In genomic region chr6:692858-693736, GRCh38 we compare ENCODE assay signal across 8 cellular contexts. TPM values are rescaled to one million over a fixed set of nuclear protein-coding genes. Genes with fewer than 3 reads are reported as not detected.
DNase-seq lines count a peak whose midpoint lies in the region; ATAC-seq and TF ChIP-seq lines count a peak whose summit lies in the region.

A gene with protein sequence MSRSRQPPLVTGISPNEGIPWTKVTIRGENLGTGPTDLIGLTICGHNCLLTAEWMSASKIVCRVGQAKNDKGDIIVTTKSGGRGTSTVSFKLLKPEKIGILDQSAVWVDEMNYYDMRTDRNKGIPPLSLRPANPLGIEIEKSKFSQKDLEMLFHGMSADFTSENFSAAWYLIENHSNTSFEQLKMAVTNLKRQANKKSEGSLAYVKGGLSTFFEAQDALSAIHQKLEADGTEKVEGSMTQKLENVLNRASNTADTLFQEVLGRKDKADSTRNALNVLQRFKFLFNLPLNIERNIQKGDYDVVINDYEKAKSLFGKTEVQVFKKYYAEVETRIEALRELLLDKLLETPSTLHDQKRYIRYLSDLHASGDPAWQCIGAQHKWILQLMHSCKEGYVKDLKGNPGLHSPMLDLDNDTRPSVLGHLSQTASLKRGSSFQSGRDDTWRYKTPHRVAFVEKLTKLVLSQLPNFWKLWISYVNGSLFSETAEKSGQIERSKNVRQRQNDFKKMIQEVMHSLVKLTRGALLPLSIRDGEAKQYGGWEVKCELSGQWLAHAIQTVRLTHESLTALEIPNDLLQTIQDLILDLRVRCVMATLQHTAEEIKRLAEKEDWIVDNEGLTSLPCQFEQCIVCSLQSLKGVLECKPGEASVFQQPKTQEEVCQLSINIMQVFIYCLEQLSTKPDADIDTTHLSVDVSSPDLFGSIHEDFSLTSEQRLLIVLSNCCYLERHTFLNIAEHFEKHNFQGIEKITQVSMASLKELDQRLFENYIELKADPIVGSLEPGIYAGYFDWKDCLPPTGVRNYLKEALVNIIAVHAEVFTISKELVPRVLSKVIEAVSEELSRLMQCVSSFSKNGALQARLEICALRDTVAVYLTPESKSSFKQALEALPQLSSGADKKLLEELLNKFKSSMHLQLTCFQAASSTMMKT (minus strand): TSS chr6:693139. CDS start chr6:637818, 55,321 bp downstream.

- no peaks in the 10 kb centered on the region for H3K9me3 Mint-ChIP-seq in HFFc6
- no peaks in the 10 kb centered on the region for H3K9me3 Mint-ChIP-seq in T-helper 1 cell treated with Interleukin-12 subunit alpha and Interleukin-12 subunit beta and Interleukin-4 antibody, amounts not matched to agents 30 μg/mL and 1 μg/mL, for 36 hours

- TF ChIP-seq POLR2A in NB4 (IDR thresholded peaks at IDR 0.05; ENCODE audit: extremely low read depth, insufficient read length): peak; percentile 66
- peak; percentile 47 for TF ChIP-seq POLR2A in prostate gland (IDR thresholded peaks at IDR 0.05)

- H3K4me1 Mint-ChIP-seq in HFFc6 (ENCODE audit: low read depth): peaks cover 20% of the 10 kb centered on the region
- peaks cover 33% of the 10 kb centered on the region for H3K4me1 Mint-ChIP-seq in T-helper 1 cell treated with Interleukin-12 subunit alpha and Interleukin-12 subunit beta and Interleukin-4 antibody, amounts not matched to agents 30 μg/mL and 1 μg/mL, for 36 hours (ENCODE audit: low read depth)

- peak; percentile 97 for ATAC-seq in upper lobe of right lung

- TF ChIP-seq CTCF in GM12874 (IDR thresholded peaks at IDR 0.05; ENCODE audit: insufficient read depth, low read depth, low read length) (peak; percentile 27; the same call in 1 of the 2 replicates), HFFc6 (IDR thresholded peaks at IDR 0.05) (no peak), NB4 (IDR thresholded peaks at IDR 0.05; ENCODE audit: low read depth, low read length) (no peak), left ventricle myocardium inferior (IDR thresholded peaks at IDR 0.05; ENCODE audit: borderline replicate concordance) (no peak), prostate gland (IDR thresholded peaks at IDR 0.05) (peak in 1 of 4 experiments; percentile 12), upper lobe of right lung (IDR thresholded peaks at IDR 0.05) (no peak)

- peaks cover 5% of the 10 kb centered on the region; the same call in 1 of the 2 replicates for H3K36me3 Mint-ChIP-seq in HFFc6 (ENCODE audit: low read depth)
- H3K36me3 Mint-ChIP-seq in T-helper 1 cell treated with Interleukin-12 subunit alpha and Interleukin-12 subunit beta and Interleukin-4 antibody, amounts not matched to agents 30 μg/mL and 1 μg/mL, for 36 hours (ENCODE audit: low read depth): peaks cover 10% of the 10 kb centered on the region

- H3K4me3 ChIP-seq in NB4 (ENCODE audit: low read depth, low read length) (peak within 1 kb of the TSS; percentile 87), left ventricle myocardium inferior (peak within 1 kb of the TSS; percentile 100), prostate gland (peak within 1 kb of the TSS; percentile 86 to 97), upper lobe of right lung (peak within 1 kb of the TSS; percentile 95)

- peak within 1 kb of the TSS; percentile 70 for H3K27ac Mint-ChIP-seq in HFFc6
- H3K27ac Mint-ChIP-seq in T-helper 1 cell treated with Interleukin-12 subunit alpha and Interleukin-12 subunit beta and Interleukin-4 antibody, amounts not matched to agents 30 μg/mL and 1 μg/mL, for 36 hours: peak within 1 kb of the TSS; percentile 93

- intact Hi-C loops in left ventricle myocardium inferior (cut with micrococcal nuclease): no loop called here
- intact Hi-C loops in prostate gland (cut with DNase I): no loop called here
- intact Hi-C loops in upper lobe of right lung (cut with DNase I): no loop called here

- H3K27ac ChIP-seq in left ventricle myocardium inferior (replicated peaks) (peak within 1 kb of the TSS; percentile 93), prostate gland (peak within 1 kb of the TSS; percentile 73 to 76), upper lobe of right lung (peak within 1 kb of the TSS; percentile 87)

- no peaks in the 10 kb centered on the region for H3K9me3 ChIP-seq in left ventricle myocardium inferior (replicated peaks)
- no peaks in the 10 kb centered on the region for H3K9me3 ChIP-seq in prostate gland
- no peaks in the 10 kb centered on the region for H3K9me3 ChIP-seq in upper lobe of right lung

- H3K4me1 ChIP-seq in left ventricle myocardium inferior (peaks cover 32% of the 10 kb centered on the region), prostate gland (replicated peaks) (no peaks in the 10 kb centered on the region), upper lobe of right lung (peaks cover 16% of the 10 kb centered on the region)

- DNase-seq in HFFc6 (peak; percentile 74), NB4 (ENCODE audit: low read depth) (peak; percentile 88), amniotic epithelial cell (ENCODE audit: low read depth) (peak; percentile 74), left ventricle myocardium inferior (peak; percentile 86), prostate gland (ENCODE audit: low spot score) (peak; percentile 70), upper lobe of right lung (peak; percentile 95)

- H3K27me3 ChIP-seq in left ventricle myocardium inferior (ENCODE audit: low read depth) (no peaks in the 10 kb centered on the region), prostate gland (replicated peaks; ENCODE audit: insufficient read depth) (no peaks in the 10 kb centered on the region), upper lobe of right lung (no peaks in the 10 kb centered on the region)

- peaks cover 1% of the 10 kb centered on the region for H3K27me3 Mint-ChIP-seq in HFFc6 (ENCODE audit: insufficient read depth)
- H3K27me3 Mint-ChIP-seq in T-helper 1 cell treated with Interleukin-12 subunit alpha and Interleukin-12 subunit beta and Interleukin-4 antibody, amounts not matched to agents 30 μg/mL and 1 μg/mL, for 36 hours (ENCODE audit: low read depth): no peaks in the 10 kb centered on the region

- H3K36me3 ChIP-seq in left ventricle myocardium inferior (peaks cover 8% of the 10 kb centered on the region), prostate gland (no peaks in the 10 kb centered on the region), upper lobe of right lung (peaks cover 5% of the 10 kb centered on the region)

- peak within 1 kb of the TSS; percentile 93 for H3K4me3 Mint-ChIP-seq in HFFc6
- peak within 1 kb of the TSS; percentile 95 for H3K4me3 Mint-ChIP-seq in T-helper 1 cell treated with Interleukin-12 subunit alpha and Interleukin-12 subunit beta and Interleukin-4 antibody, amounts not matched to agents 30 μg/mL and 1 μg/mL, for 36 hours

- 3% methylated on average over 47 of the region's 64 CpGs for WGBS in prostate gland

RNA-seq across cellular contexts. Expression of the gene that starts here (rescaled TPM):
- total RNA-seq in HFFc6 (2021; fragmentation: NEBNext Ultra II Directional; extraction: Animal tissue kit (Norgen Biotek cat#: 25700)): 10 to 100 TPM; 19.3 to 22.4 (median 20.3) TPM
- total RNA-seq in left ventricle myocardium inferior (15.6 TPM), prostate gland (10 to 100 TPM; 18.2 to 30.8 TPM), upper lobe of right lung (31.2 TPM)

Comparison
In these comparisons a context has a peak if more than half of its experiments do, and no peak if none do; other contexts are left out.
1. Peak in every context shown above with its lines: DNase-seq, ATAC-seq, H3K4me3 ChIP-seq and H3K27ac ChIP-seq.